ENCODE assay signal across 1 cellular context in genomic region chr4:128386761-128387599, GRCh38.
TF ChIP-seq lines count a peak whose summit lies in the region.

No MANE protein-coding gene starts in this region.

TF ChIP-seq in SK-N-SH, 30 proteins besides CTCF, POLR2A, EP300 and RAD21 (continued from another document):
- TF ChIP-seq PBX3 (IDR thresholded peaks at IDR 0.05) = peak; percentile 96
- TF ChIP-seq ZBTB33 (IDR thresholded peaks at IDR 0.05; ENCODE audit: borderline replicate concordance, low read depth) = peak; percentile 79; the same call in 1 of the 2 replicates
- TF ChIP-seq USF1 (IDR thresholded peaks at IDR 0.05; ENCODE audit: borderline replicate concordance, low read depth) = peak; percentile 42; the same call in 1 of the 2 replicates
- peak; percentile 33; the same call in 1 of the 2 replicates for TF ChIP-seq ELF1 (IDR thresholded peaks at IDR 0.05)
- TF ChIP-seq RXRA (IDR thresholded peaks at IDR 0.05; ENCODE audit: borderline replicate concordance, low read depth) = peak; percentile 99
- TF ChIP-seq YY1 (IDR thresholded peaks at IDR 0.05; ENCODE audit: low read depth) = no peak
- peak; percentile 80 for TF ChIP-seq MXI1 (IDR thresholded peaks at IDR 0.05; ENCODE audit: low read depth, low read length)
- TF ChIP-seq GABPA (IDR thresholded peaks at IDR 0.05; ENCODE audit: low read depth) = peak; percentile 15; the same call in 1 of the 2 replicates
- peak; percentile 60; the same call in 1 of the 2 replicates for TF ChIP-seq REST (IDR thresholded peaks at IDR 0.05; ENCODE audit: low read depth, low read length)
- peak; percentile 96 for TF ChIP-seq TEAD4 (IDR thresholded peaks at IDR 0.05; ENCODE audit: borderline replicate concordance, insufficient read depth)
- no peak; the same call in 1 of the 2 replicates for TF ChIP-seq TAF1 (IDR thresholded peaks at IDR 0.05; ENCODE audit: borderline replicate concordance, low read depth, low read length)
